Comparison of ENCODE assay signal across 18 cellular contexts in the genomic region with DNA sequence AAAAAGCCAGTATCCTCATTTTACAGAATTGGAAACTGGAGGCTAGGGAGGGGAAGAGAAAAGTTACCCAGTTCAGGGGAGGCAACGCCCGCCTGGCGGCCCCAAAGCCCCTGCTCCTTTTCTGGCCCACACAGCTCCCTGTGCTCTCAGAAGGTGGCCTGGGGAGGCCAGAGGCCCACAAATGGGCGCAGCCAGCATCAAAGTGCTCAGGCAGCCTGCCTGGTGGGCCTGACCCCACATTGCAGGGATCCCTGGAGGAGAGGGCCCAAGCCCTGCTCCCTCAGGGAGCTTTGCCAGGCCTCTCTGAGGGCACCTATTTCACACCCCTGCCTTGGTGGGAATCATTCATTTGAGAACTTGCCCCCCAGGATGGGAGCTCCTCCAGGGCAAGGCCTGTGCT. TPM values are rescaled to one million over a fixed set of nuclear protein-coding genes. Genes with fewer than 3 reads are reported as not detected.
DNase-seq lines count a peak whose midpoint lies in the region; ATAC-seq and TF ChIP-seq lines count a peak whose summit lies in the region.
"Had no signal": no experiment of that assay in that cellular context is flagged by ENCODE, and none has a peak within 500 bp of the region (broad histone marks: within the 10 kb centered on the region; RNA-seq: fewer than 3 reads in every experiment).

No MANE protein-coding gene starts in this region.

- H3K4me1 ChIP-seq in left ventricle myocardium inferior (peaks cover 88% of the 10 kb centered on the region), esophagus muscularis mucosa (peaks cover 75 to 95% (median 93%) of the 10 kb centered on the region in 4 donors), psoas muscle (peaks cover 22% of the 10 kb centered on the region)
- H3K4me1 ChIP-seq: HAP-1 had no signal

- H3K36me3 ChIP-seq in left ventricle myocardium inferior (no peaks in the 10 kb centered on the region), esophagus muscularis mucosa (peaks cover 0 to 4% (median 0%) of the 10 kb centered on the region in 4 donors), psoas muscle (ENCODE audit: insufficient read depth in 1 of 2, low read depth in 1 of 2) (no peaks in the 10 kb centered on the region), MG63 (no peaks in the 10 kb centered on the region)
- H3K36me3 ChIP-seq: HAP-1 had no signal

- no peak for TF ChIP-seq EP300 in esophagus muscularis mucosa (IDR thresholded peaks at IDR 0.05)

- no peak for TF ChIP-seq POLR2A in esophagus muscularis mucosa (IDR thresholded peaks at IDR 0.05; ENCODE audit: low read depth)

- DNase-seq in left ventricle myocardium inferior (no peak), Right ventricle myocardium inferior (ENCODE audit: missing footprints) (no peak), esophagus muscularis mucosa (ENCODE audit: extremely low spot score) (no peak), psoas muscle (peak; percentile 8 to 28), 8988T (no peak), H4 (ENCODE audit: low spot score) (no peak), MG63 (no peak)
- DNase-seq: BE2C; CD4-positive, alpha-beta T cell; DMS153; GDM1; NCI-H1417; NCI-H187 treated with DMSO at 0.1 percent for 48 hours; NCI-H526; PC-3 had no signal

- intact Hi-C loops in left ventricle myocardium inferior (cut with micrococcal nuclease) (no loop called here), Right ventricle myocardium inferior (cut with DNase I) (no loop called here), esophagus muscularis mucosa (cut with DNase I) (no loop called here), psoas muscle (cut with DNase I) (no loop called here)

- H3K9me3 ChIP-seq in left ventricle myocardium inferior (replicated peaks) (no peaks in the 10 kb centered on the region), esophagus muscularis mucosa (no peaks in the 10 kb centered on the region), psoas muscle (no peaks in the 10 kb centered on the region), MG63 (no peaks in the 10 kb centered on the region)
- H3K9me3 ChIP-seq: BE2C, HAP-1 had no signal

- H3K4me3 ChIP-seq in left ventricle myocardium inferior (no peak overlapping the region), esophagus muscularis mucosa (no peak overlapping the region), psoas muscle (no peak overlapping the region), MG63 (no peak overlapping the region)
- H3K4me3 ChIP-seq: HAP-1 had no signal

- H3K27ac ChIP-seq in left ventricle myocardium inferior (replicated peaks) (peak overlapping the region; percentile 37), esophagus muscularis mucosa (replicated peaks in 1 of 4) (peak overlapping the region; percentile 85 to 94 (median 90)), psoas muscle (no peak overlapping the region)
- H3K27ac ChIP-seq: HL-60, KMS-11 had no signal

- H3K27me3 ChIP-seq in left ventricle myocardium inferior (ENCODE audit: low read depth) (no peaks in the 10 kb centered on the region), esophagus muscularis mucosa (no peaks in the 10 kb centered on the region), psoas muscle (ENCODE audit: insufficient read depth in 3 of 3, low read length in 2 of 3) (no peaks in the 10 kb centered on the region), MG63 (no peaks in the 10 kb centered on the region)
- H3K27me3 ChIP-seq: BE2C had no signal

- ATAC-seq in Right ventricle myocardium inferior = no peak
- no peak for ATAC-seq in psoas muscle
- ATAC-seq: PC-3 had no signal

- WGBS in esophagus muscularis mucosa = 76% methylated on average over 4 of the region's 4 CpGs
- WGBS in psoas muscle, 3 donors = 93 to 100% (median 97%) methylated on average over 4 of the region's 4 CpGs

- TF ChIP-seq CTCF in left ventricle myocardium inferior (IDR thresholded peaks at IDR 0.05; ENCODE audit: borderline replicate concordance) (no peak), esophagus muscularis mucosa (IDR thresholded peaks at IDR 0.05) (no peak), psoas muscle (IDR thresholded peaks at IDR 0.05) (no peak)

RNA-seq across cellular contexts. Expression of a gene that starts 42.5 kb away (rescaled TPM):
- total RNA-seq in left ventricle myocardium inferior (25.9 TPM), Right ventricle myocardium inferior (30.3 TPM), esophagus muscularis mucosa (100 to 1,000 TPM in 1 of 4 donors, 10 to 100 TPM in 3; 41.1 to 102 (median 76.7) TPM), psoas muscle (10 to 100 TPM in 1 of 4 donors, 1 to 10 TPM in 3; 7.4 to 17.3 (median 9.0) TPM)
- 1 to 10 TPM; 3.6 to 3.8 (median 3.8) TPM for polyA plus RNA-seq in psoas muscle
- 7.3 and 9.3 TPM in 2 replicates for total RNA-seq in H4 (2014; rRNA removed; shearing (Covaris generic))
- 8.0 and 17.2 TPM in 2 replicates for total RNA-seq in MG63 (2014; rRNA removed; shearing (Covaris generic); ENCODE audit: low replicate concordance)

Comparison
In these comparisons a context has a peak if more than half of its experiments do, and no peak if none do; other contexts are left out.
1. DNase-seq: peak in psoas muscle (2 of 2); none in left ventricle myocardium inferior (single experiment), Right ventricle myocardium inferior (single experiment), esophagus muscularis mucosa (single experiment), 8988T (single experiment), H4 (single experiment) and MG63 (single experiment).